In the genomic region with DNA sequence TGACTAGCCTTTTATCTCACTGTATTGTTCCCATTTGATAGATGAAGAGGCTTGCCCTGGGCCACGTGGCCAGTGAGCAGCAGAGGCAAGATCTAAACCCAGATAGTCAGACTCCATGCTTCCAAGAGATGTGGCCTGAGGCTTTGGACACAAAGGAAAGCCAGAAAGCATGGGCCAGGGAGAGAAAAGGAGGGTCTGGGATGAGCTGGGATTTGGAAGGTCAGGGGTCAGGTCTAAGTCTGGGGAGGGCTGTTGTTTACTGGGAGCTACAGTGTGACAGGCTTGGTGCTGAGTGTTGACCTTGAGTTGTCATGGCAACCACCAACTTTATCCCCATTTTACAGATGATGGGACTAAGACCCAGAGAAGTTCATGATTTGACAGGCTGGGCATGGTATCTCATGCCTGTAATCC, we compare ENCODE assay signal across 7 cellular contexts. TPM values are rescaled to one million over a fixed set of nuclear protein-coding genes. Genes with fewer than 3 reads are reported as not detected.
DNase-seq lines count a peak whose midpoint lies in the region; ATAC-seq and TF ChIP-seq lines count a peak whose summit lies in the region.
"Had no signal": no experiment of that assay in that cellular context is flagged by ENCODE, and none has a peak within 500 bp of the region (broad histone marks: within the 10 kb centered on the region; RNA-seq: fewer than 3 reads in every experiment).

No MANE protein-coding gene starts in this region.

- H3K36me3 ChIP-seq in ACC112 (ENCODE audit: insufficient read depth, low read length) (no peaks in the 10 kb centered on the region), MG63 (peaks cover 17% of the 10 kb centered on the region), fibroblast of lung (ENCODE audit: control insufficient read depth, insufficient read depth, low read length) (no peaks in the 10 kb centered on the region)
- H3K36me3 ChIP-seq: adrenal gland had no signal

- H4K20me1 ChIP-seq in fibroblast of lung (ENCODE audit: control insufficient read depth, extremely low read depth, insufficient read depth, low read length), result no peaks in the 10 kb centered on the region

- no peaks in the 10 kb centered on the region for H3K9me3 ChIP-seq in MG63
- H3K9me3 ChIP-seq in fibroblast of lung (ENCODE audit: control insufficient read depth, insufficient read depth, low read depth, low read length), result no peaks in the 10 kb centered on the region
- H3K9me3 ChIP-seq: adrenal gland had no signal

- H3K9ac ChIP-seq in fibroblast of lung (ENCODE audit: insufficient read depth, low read length), result no peak overlapping the region

- peak overlapping the region; percentile 51 for H3K4me2 ChIP-seq in fibroblast of lung (ENCODE audit: extremely low read depth, insufficient read depth, low read length)

- H3K4me1 ChIP-seq in ACC112 (ENCODE audit: control insufficient read depth, insufficient read depth, low read length, unreplicated experiment), result peaks cover 8% of the 10 kb centered on the region
- H3K4me1 ChIP-seq in fibroblast of lung (ENCODE audit: control insufficient read depth, extremely low read depth, insufficient read depth, low read length), result peaks cover 17% of the 10 kb centered on the region

- TF ChIP-seq CTCF in fibroblast of lung (conservative IDR thresholded peaks at IDR 0.05 in 1 of 2, IDR thresholded peaks at IDR 0.05 in 1 of 2; ENCODE audit: low read depth in 1 of 2, low read length in 2 of 2), result no peak

- no peak for ATAC-seq in GM18868 (IDR thresholded peaks at IDR 0.05; ENCODE audit: unreplicated experiment)

- DNase-seq in MG63, result no peak
- DNase-seq in fibroblast of lung (ENCODE audit: low read depth in 2 of 2), result peak in 1 of 2 donors; percentile 7
- no peak for DNase-seq in iPS-NIHi11 (ENCODE audit: low spot score)
- no peak for DNase-seq in NAMALWA (ENCODE audit: low spot score)
- DNase-seq: adrenal gland had no signal

- H2AFZ ChIP-seq in ACC112 (ENCODE audit: low read length, unreplicated experiment) (no peak overlapping the region), fibroblast of lung (ENCODE audit: low read length) (no peak overlapping the region)

- H3K79me2 ChIP-seq in ACC112 (ENCODE audit: control insufficient read depth, insufficient read depth, low read length, unreplicated experiment) (peaks cover 32% of the 10 kb centered on the region), fibroblast of lung (ENCODE audit: control insufficient read depth, insufficient read depth, low read length) (peaks cover 28% of the 10 kb centered on the region)

- no peak overlapping the region for H3K27ac ChIP-seq in ACC112 (ENCODE audit: low read depth, low read length)
- no peak overlapping the region for H3K27ac ChIP-seq in fibroblast of lung (ENCODE audit: insufficient read depth, low read length)
- H3K27ac ChIP-seq: adrenal gland had no signal

- no peaks in the 10 kb centered on the region for H3K27me3 ChIP-seq in ACC112 (ENCODE audit: insufficient read depth, low read length)
- no peaks in the 10 kb centered on the region for H3K27me3 ChIP-seq in MG63
- no peaks in the 10 kb centered on the region for H3K27me3 ChIP-seq in fibroblast of lung (ENCODE audit: control insufficient read depth, insufficient read depth, low read length)
- H3K27me3 ChIP-seq: adrenal gland had no signal

- H3K4me3 ChIP-seq in ACC112 (ENCODE audit: low read depth, low read length) (peak overlapping the region; percentile 93), MG63 (peak overlapping the region; percentile 63), fibroblast of lung (replicated peaks in 1 of 4; ENCODE audit: control extremely low read depth in 1 of 4, insufficient read depth in 1 of 4, low read depth in 3 of 4, low read length in 4 of 4) (peak overlapping the region in 2 of 4 experiments; percentile 67 to 76)
- H3K4me3 ChIP-seq: adrenal gland had no signal

RNA-seq across cellular contexts. Expression of gene SLC35E4, which starts 2.1 kb away (rescaled TPM):
- total RNA-seq in MG63 (2014; rRNA removed; shearing (Covaris generic); ENCODE audit: low replicate concordance), result 11.3 and 12.5 TPM in 2 replicates
- total RNA-seq in fibroblast of lung, result 5.4 and 10.1 TPM in 2 replicates
- polyA plus RNA-seq in fibroblast of lung, result 2.0 and 3.0 TPM in 2 replicates
- polyA plus RNA-seq in fibroblast of lung (2012), result 3.3 and 6.5 TPM in 2 replicates
- polyA minus RNA-seq in fibroblast of lung (ENCODE audit: low replicate concordance), result 2.4 and 3.1 TPM in 2 replicates

RNA-seq across cellular contexts. Expression of gene DUSP18, which starts 30.0 kb away (rescaled TPM):
- total RNA-seq in MG63 (2014; rRNA removed; shearing (Covaris generic); ENCODE audit: low replicate concordance), result 1.2 and 2.7 TPM in 2 replicates
- total RNA-seq in fibroblast of lung, result 4.9 and 7.4 TPM in 2 replicates
- polyA plus RNA-seq in fibroblast of lung, result 10.8 and 14.9 TPM in 2 replicates
- 6.8 and 6.9 TPM in 2 replicates for polyA plus RNA-seq in fibroblast of lung (2012)
- polyA minus RNA-seq in fibroblast of lung (ENCODE audit: low replicate concordance), result 45.1 and 63.2 TPM in 2 replicates

RNA-seq across cellular contexts. Expression of gene TCN2, which starts 30.7 kb away (rescaled TPM):
- total RNA-seq in MG63 (2014; rRNA removed; shearing (Covaris generic); ENCODE audit: low replicate concordance), result 1.2 TPM in 1 of 2 replicates, not detected in the other
- 6.9 and 7.1 TPM in 2 replicates for total RNA-seq in fibroblast of lung
- polyA plus RNA-seq in fibroblast of lung, result 10.8 and 12.0 TPM in 2 replicates
- polyA plus RNA-seq in fibroblast of lung (2012), result 9.4 and 9.6 TPM in 2 replicates
- 15.3 and 20.1 TPM in 2 replicates for polyA minus RNA-seq in fibroblast of lung (ENCODE audit: low replicate concordance)

RNA-seq across cellular contexts. Expression of gene PES1, which starts 46.0 kb away (rescaled TPM):
- total RNA-seq in MG63 (2014; rRNA removed; shearing (Covaris generic); ENCODE audit: low replicate concordance), result 150 and 165 TPM in 2 replicates
- 61.3 and 69.1 TPM in 2 replicates for total RNA-seq in fibroblast of lung
- 51.2 and 89.0 TPM in 2 replicates for polyA plus RNA-seq in fibroblast of lung
- 53.2 and 86.4 TPM in 2 replicates for polyA plus RNA-seq in fibroblast of lung (2012)
- polyA minus RNA-seq in fibroblast of lung (ENCODE audit: low replicate concordance), result 196 and 246 TPM in 2 replicates

RNA-seq across cellular contexts. Expression of gene OSBP2, which starts 57.0 kb away (rescaled TPM):
- total RNA-seq in MG63 (2014; rRNA removed; shearing (Covaris generic); ENCODE audit: low replicate concordance), result 2.4 and 9.3 TPM in 2 replicates
- 0.51 and 3.8 TPM in 2 replicates for total RNA-seq in fibroblast of lung
- 0.40 and 2.6 TPM in 2 replicates for polyA plus RNA-seq in fibroblast of lung
- 0.58 and 2.8 TPM in 2 replicates for polyA plus RNA-seq in fibroblast of lung (2012)
- 3.0 and 11.3 TPM in 2 replicates for polyA minus RNA-seq in fibroblast of lung (ENCODE audit: low replicate concordance)
